In the genomic region with DNA sequence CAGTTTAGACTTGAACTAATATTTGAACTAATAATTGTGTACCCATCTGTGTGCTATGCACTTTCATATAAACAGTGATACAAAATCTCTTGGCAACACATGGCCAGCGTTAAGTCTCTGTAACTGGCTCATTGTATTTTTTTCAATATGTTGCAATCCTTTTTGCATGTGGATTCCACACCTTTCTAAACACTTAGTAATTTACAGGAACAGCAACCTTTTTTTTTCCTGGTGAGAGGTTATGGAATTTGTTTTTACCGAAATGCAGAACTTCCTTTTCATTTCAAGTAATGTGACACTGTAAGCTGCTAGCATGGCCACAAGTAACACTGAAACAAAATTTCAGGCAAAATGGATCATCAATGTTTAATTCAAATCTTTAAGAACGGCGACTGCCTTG, we compare ENCODE assay signal across 20 cellular contexts.
"Had no signal": no experiment of that assay in that cellular context is flagged by ENCODE, and none has a peak within 500 bp of the region (broad histone marks: within the 10 kb centered on the region; RNA-seq: fewer than 3 reads in every experiment).

No MANE protein-coding gene starts in this region.

- H3K4me1 Mint-ChIP-seq: activated CD4-positive, alpha-beta T cell treated with anti-CD3 and anti-CD28 coated beads, Interleukin-2, amount 10 ng/mL, durations not matched to agents 24 days and 14 days; stimulated activated memory B cell treated with anti-CD40 and anti-IgM and Interleukin-4, amounts not matched to agents 10 μg/mL and 1 μg/mL and 100 μg/mL, for 72 hours had no signal

- H3K9me3 ChIP-seq: lower lobe of right lung, tibial nerve had no signal

- H3K27ac ChIP-seq: brain microvascular endothelial cell, lower lobe of right lung, parathyroid adenoma, tibial nerve had no signal

- H3K4me1 ChIP-seq: lower lobe of right lung, parathyroid adenoma had no signal

- H3K4me3 ChIP-seq: lower lobe of right lung, tibial nerve had no signal

- ATAC-seq: activated CD8-positive, alpha-beta T cell treated with anti-CD3 and anti-CD28 coated beads, Interleukin-2, amount 10 ng/mL, durations not matched to agents 7 days and 5 days; activated naive CD4-positive, alpha-beta T cell treated with anti-CD3 and anti-CD28 coated beads, Interleukin-2, amount 50 U/mL, for 72 hours; activated T-cell treated with anti-CD3 and anti-CD28 coated beads, Interleukin-2, amount 50 U/mL, for 72 hours; left cardiac atrium; stimulated activated memory B cell treated with anti-CD40 and anti-IgM and Interleukin-4, amounts not matched to agents 10 μg/mL and 1 μg/mL and 100 μg/mL, for 72 hours had no signal

- H3K27me3 ChIP-seq: brain microvascular endothelial cell, tibial nerve had no signal

- DNase-seq: activated CD4-positive, alpha-beta T cell treated with anti-CD3 and anti-CD28 coated beads, Interleukin-2, amount 10 ng/mL, durations not matched to agents 24 days and 14 days; activated CD4-positive, CD25-positive, alpha-beta regulatory T cell; activated CD8-positive, alpha-beta memory T cell treated with anti-CD3 and anti-CD28 coated beads, Interleukin-2, amount 50 U/mL, for 48 hours; activated CD8-positive, alpha-beta T cell treated with anti-CD3 and anti-CD28 coated beads, Interleukin-2, amount 10 ng/mL, durations not matched to agents 7 days and 5 days; activated gamma-delta T cell; activated T-cell treated with anti-CD3 and anti-CD28 coated beads, Interleukin-2, amount 50 U/mL, for 72 hours; amygdala; brain microvascular endothelial cell; dermis blood vessel endothelial cell; erythroblast; foreskin melanocyte; left cardiac atrium; lower lobe of right lung; midbrain; stimulated activated CD4-positive, alpha-beta T cell treated with anti-CD3 and anti-CD28 coated beads, Interleukin-2, amount 100 ng/mL, for 48 hours; SW 1271 had no signal

- H3K79me2 ChIP-seq: parathyroid adenoma had no signal

- H3K36me3 ChIP-seq: brain microvascular endothelial cell, lower lobe of right lung, tibial nerve had no signal

- H3K9ac ChIP-seq: parathyroid adenoma had no signal

- H3K36me3 Mint-ChIP-seq: activated naive CD4-positive, alpha-beta T cell treated with anti-CD3 and anti-CD28 coated beads, Interleukin-2, amount 50 U/mL, for 72 hours; stimulated activated memory B cell treated with anti-CD40 and anti-IgM and Interleukin-4, amounts not matched to agents 10 μg/mL and 1 μg/mL and 100 μg/mL, for 72 hours had no signal

- H3K4me3 Mint-ChIP-seq: activated CD4-positive, alpha-beta T cell treated with anti-CD3 and anti-CD28 coated beads, Interleukin-2, amount 10 ng/mL, durations not matched to agents 24 days and 14 days; activated CD8-positive, alpha-beta T cell treated with anti-CD3 and anti-CD28 coated beads, Interleukin-2, amount 10 ng/mL, durations not matched to agents 7 days and 5 days; activated T-cell treated with anti-CD3 and anti-CD28 coated beads, Interleukin-2, amount 50 U/mL, for 72 hours; stimulated activated memory B cell treated with anti-CD40 and anti-IgM and Interleukin-4, amounts not matched to agents 10 μg/mL and 1 μg/mL and 100 μg/mL, for 72 hours had no signal

- H3K27ac Mint-ChIP-seq: activated CD4-positive, alpha-beta T cell treated with anti-CD3 and anti-CD28 coated beads, Interleukin-2, amount 10 ng/mL, durations not matched to agents 24 days and 14 days; activated CD8-positive, alpha-beta T cell treated with anti-CD3 and anti-CD28 coated beads, Interleukin-2, amount 10 ng/mL, durations not matched to agents 7 days and 5 days; activated naive CD4-positive, alpha-beta T cell treated with anti-CD3 and anti-CD28 coated beads, Interleukin-2, amount 50 U/mL, for 72 hours; activated T-cell treated with anti-CD3 and anti-CD28 coated beads, Interleukin-2, amount 50 U/mL, for 72 hours; stimulated activated memory B cell treated with anti-CD40 and anti-IgM and Interleukin-4, amounts not matched to agents 10 μg/mL and 1 μg/mL and 100 μg/mL, for 72 hours had no signal

- H3K27me3 Mint-ChIP-seq: stimulated activated memory B cell treated with anti-CD40 and anti-IgM and Interleukin-4, amounts not matched to agents 10 μg/mL and 1 μg/mL and 100 μg/mL, for 72 hours had no signal

- H2AFZ ChIP-seq: parathyroid adenoma had no signal

- H3K9me3 Mint-ChIP-seq: activated CD4-positive, alpha-beta T cell treated with anti-CD3 and anti-CD28 coated beads, Interleukin-2, amount 10 ng/mL, durations not matched to agents 24 days and 14 days; activated naive CD4-positive, alpha-beta T cell treated with anti-CD3 and anti-CD28 coated beads, Interleukin-2, amount 50 U/mL, for 72 hours; activated T-cell treated with anti-CD3 and anti-CD28 coated beads, Interleukin-2, amount 50 U/mL, for 72 hours; stimulated activated memory B cell treated with anti-CD40 and anti-IgM and Interleukin-4, amounts not matched to agents 10 μg/mL and 1 μg/mL and 100 μg/mL, for 72 hours had no signal
